ENCODE assay signal across 17 cellular contexts in genomic region chr17:64470676-64471075, GRCh38. TPM values are rescaled to one million over a fixed set of nuclear protein-coding genes. Genes with fewer than 3 reads are reported as not detected.
"Had no signal": no experiment of that assay in that cellular context is flagged by ENCODE, and none has a peak within 500 bp of the region (broad histone marks: within the 10 kb centered on the region; RNA-seq: fewer than 3 reads in every experiment).

No MANE protein-coding gene starts in this region.

- H3K27ac Mint-ChIP-seq: activated naive CD8-positive, alpha-beta T cell treated with anti-CD3 and anti-CD28 coated beads for 36 hours; immature natural killer cell; T-helper 2 cell treated with Interferon-gamma antibody and Interleukin-4, amounts not matched to agents 5 μg/mL and 100 μg/mL, for 36 hours had no signal

- H3K4me3 Mint-ChIP-seq: activated naive CD8-positive, alpha-beta T cell treated with anti-CD3 and anti-CD28 coated beads for 36 hours; immature natural killer cell; T-helper 2 cell treated with Interferon-gamma antibody and Interleukin-4, amounts not matched to agents 5 μg/mL and 100 μg/mL, for 36 hours had no signal

- H3K36me3 Mint-ChIP-seq: activated naive CD8-positive, alpha-beta T cell treated with anti-CD3 and anti-CD28 coated beads for 36 hours; immature natural killer cell had no signal

- H3K9me3 ChIP-seq: right atrium auricular region, tibial nerve, vagina had no signal

- H3K4me1 ChIP-seq: foreskin keratinocyte, right atrium auricular region, tibial nerve, vagina had no signal

- DNase-seq: activated CD4-positive, alpha-beta T cell treated with anti-CD3 and anti-CD28 coated beads, Interleukin-2, amount 50 U/mL, for 1 hour; activated CD8-positive, alpha-beta memory T cell treated with anti-CD3 and anti-CD28 coated beads for 24 hours; activated naive CD8-positive, alpha-beta T cell treated with anti-CD3 and anti-CD28 coated beads for 36 hours; amygdala; cortex of kidney; effector CD8-positive, alpha-beta T cell; foreskin keratinocyte; glutamatergic neuron; immature natural killer cell; midbrain; stimulated activated CD4-positive, alpha-beta T cell treated with anti-CD3 and anti-CD28 coated beads, Interleukin-4, amount 100 ng/mL, for 24 hours; stimulated activated naive CD4-positive, alpha-beta T cell treated with Interleukin-2 at 50 U/mL for 16 hours; substantia nigra had no signal

- H3K4me1 Mint-ChIP-seq: activated naive CD8-positive, alpha-beta T cell treated with anti-CD3 and anti-CD28 coated beads for 36 hours; immature natural killer cell had no signal

- H3K36me3 ChIP-seq: right atrium auricular region, vagina had no signal

- H3K27ac ChIP-seq: foreskin keratinocyte, right atrium auricular region, tibial nerve, vagina had no signal

- H3K9me3 Mint-ChIP-seq: activated naive CD8-positive, alpha-beta T cell treated with anti-CD3 and anti-CD28 coated beads for 36 hours; immature natural killer cell; T-helper 2 cell treated with Interferon-gamma antibody and Interleukin-4, amounts not matched to agents 5 μg/mL and 100 μg/mL, for 36 hours had no signal

- ATAC-seq: foreskin keratinocyte had no signal

- H3K4me3 ChIP-seq: right atrium auricular region, tibial nerve, vagina had no signal

- H3K27me3 ChIP-seq: foreskin keratinocyte, right atrium auricular region, tibial nerve, vagina had no signal

RNA-seq across cellular contexts. Expression of gene MILR1, which starts 21.8 kb away (rescaled TPM):
- total RNA-seq: foreskin keratinocyte had no signal
- polyA plus RNA-seq: foreskin keratinocyte had no signal
